In genomic region chr13:73224708-73225107, GRCh38 we compare ENCODE assay signal across 13 cellular contexts.
DNase-seq lines count a peak whose midpoint lies in the region; ATAC-seq, FAIRE-seq and TF ChIP-seq lines count a peak whose summit lies in the region.
"Had no signal": no experiment of that assay in that cellular context is flagged by ENCODE, and none has a peak within 500 bp of the region (broad histone marks: within the 10 kb centered on the region; RNA-seq: fewer than 3 reads in every experiment).

No MANE protein-coding gene starts in this region.

- 0% methylated on average over 1 of the region's 1 CpG for WGBS in GM12878 (ENCODE audit: insufficient coverage, insufficient replicate concordance, low lambda C conversion rate, missing lambda C conversion rate)

- no peak overlapping the region for H3K9ac ChIP-seq in GM12878 (ENCODE audit: control insufficient read depth, insufficient read depth, low read length)

- H3K4me1 Mint-ChIP-seq in activated naive CD8-positive, alpha-beta T cell treated with anti-CD3 and anti-CD28 coated beads, Interleukin-2, amount 10 ng/mL, durations not matched to agents 7 days and 5 days = peaks cover 33% of the 10 kb centered on the region
- peaks cover 27% of the 10 kb centered on the region for H3K4me1 Mint-ChIP-seq in activated naive CD8-positive, alpha-beta T cell treated with anti-CD3 and anti-CD28 coated beads for 36 hours
- H3K4me1 Mint-ChIP-seq: memory B cell had no signal

- no peak for DNase-seq in activated naive CD8-positive, alpha-beta T cell treated with anti-CD3 and anti-CD28 coated beads, Interleukin-2, amount 10 ng/mL, durations not matched to agents 7 days and 5 days
- no peak for DNase-seq in activated naive CD8-positive, alpha-beta T cell treated with anti-CD3 and anti-CD28 coated beads for 36 hours
- DNase-seq in NOMO-1 treated with dmso at 0.1 percent for 144 hours (lab: John Stamatoyannopoulos, UW; ENCODE audit: unreplicated experiment) = peak; percentile 8
- DNase-seq in GM12878 (ENCODE audit: low read depth, low spot score) = no peak
- no peak for DNase-seq in NCI-H128 (lab: John Stamatoyannopoulos, UW; ENCODE audit: unreplicated experiment)
- no peak for DNase-seq in HuH-7 (ENCODE audit: low spot score)
- DNase-seq in activated gamma-delta T cell (lab: John Stamatoyannopoulos, UW) = no peak
- no peak for DNase-seq in effector CD4-positive, alpha-beta T cell
- DNase-seq: GOT3, NCI-H526 treated with DMSO at 0.1 percent for 48 hours had no signal

- no peak overlapping the region for H3K4me2 ChIP-seq in GM12878 (ENCODE audit: control insufficient read depth, insufficient read depth)

- RAD21 ChIA-PET in GM12878 (lab: Charles Lee; ENCODE audit: unreplicated experiment) = no interaction called here

- in situ Hi-C loops in GM12878 (cut with MboI) = no loop called here

- H4K20me1 ChIP-seq in GM12878 (ENCODE audit: control insufficient read depth, insufficient read depth) = no peaks in the 10 kb centered on the region

- POLR2A ChIA-PET in activated naive CD8-positive, alpha-beta T cell treated with anti-CD3 and anti-CD28 coated beads, Interleukin-2, amount 10 ng/mL, durations not matched to agents 7 days and 5 days (lab: Charles Lee) = no interaction called here
- POLR2A ChIA-PET in GM12878 (lab: Charles Lee) = no interaction called here

- H3K27me3 Mint-ChIP-seq in activated naive CD8-positive, alpha-beta T cell treated with anti-CD3 and anti-CD28 coated beads, Interleukin-2, amount 10 ng/mL, durations not matched to agents 7 days and 5 days = peaks cover 5% of the 10 kb centered on the region
- no peaks in the 10 kb centered on the region for H3K27me3 Mint-ChIP-seq in activated naive CD8-positive, alpha-beta T cell treated with anti-CD3 and anti-CD28 coated beads for 36 hours
- H3K27me3 Mint-ChIP-seq: memory B cell had no signal

- no peak for TF ChIP-seq POLR2A in GM12878 (IDR thresholded peaks at IDR 0.05; ENCODE audit: low read depth, low read length)

- H3K9me3 Mint-ChIP-seq in activated naive CD8-positive, alpha-beta T cell treated with anti-CD3 and anti-CD28 coated beads, Interleukin-2, amount 10 ng/mL, durations not matched to agents 7 days and 5 days = no peaks in the 10 kb centered on the region
- no peaks in the 10 kb centered on the region for H3K9me3 Mint-ChIP-seq in activated naive CD8-positive, alpha-beta T cell treated with anti-CD3 and anti-CD28 coated beads for 36 hours

- H3K9me3 ChIP-seq in GM12878 (replicated peaks; ENCODE audit: control insufficient read depth, insufficient read depth, low read length) = no peaks in the 10 kb centered on the region
- H3K9me3 ChIP-seq: esophagus muscularis mucosa had no signal

- FAIRE-seq in GM12878 (lab: Jason Lieb, UNC) = no peak

- BruUV-seq in GM12878 (replicated peaks; lab: Mats Ljungman, UMichigan) = no TSS peak

- SMC1A ChIA-PET in GM12878 (lab: Charles Lee; ENCODE audit: uncharacterized antibody, unreplicated experiment) = no interaction called here

- no peak overlapping the region for H3K27ac ChIP-seq in GM12878 (ENCODE audit: control insufficient read depth, insufficient read depth)
- H3K27ac ChIP-seq: esophagus muscularis mucosa, SK-N-MC had no signal

- CTCF ChIA-PET in GM12878 (lab: Yijun Ruan, JAX) = no interaction called here

- ATAC-seq in activated naive CD8-positive, alpha-beta T cell treated with anti-CD3 and anti-CD28 coated beads, Interleukin-2, amount 10 ng/mL, durations not matched to agents 7 days and 5 days (ENCODE audit: low read depth) = peak; percentile 17
- no peak for ATAC-seq in GM12878

- H2AFZ ChIP-seq in GM12878 (ENCODE audit: control insufficient read depth, low read depth, low read length) = no peak overlapping the region

- no peak overlapping the region for H3K27ac Mint-ChIP-seq in activated naive CD8-positive, alpha-beta T cell treated with anti-CD3 and anti-CD28 coated beads, Interleukin-2, amount 10 ng/mL, durations not matched to agents 7 days and 5 days
- H3K27ac Mint-ChIP-seq in activated naive CD8-positive, alpha-beta T cell treated with anti-CD3 and anti-CD28 coated beads for 36 hours = no peak overlapping the region
- H3K27ac Mint-ChIP-seq: memory B cell had no signal

- no peaks in the 10 kb centered on the region for H3K36me3 ChIP-seq in GM12878 (ENCODE audit: control insufficient read depth in 2 of 2, insufficient read depth in 2 of 2, low read length in 1 of 2)
- H3K36me3 ChIP-seq: esophagus muscularis mucosa had no signal

- TF ChIP-seq CTCF in GM12878 (IDR thresholded peaks at IDR 0.05 in 2 of 3, conservative IDR thresholded peaks at IDR 0.05 in 1 of 3; ENCODE audit: control insufficient read depth in 2 of 3, extremely low read depth in 1 of 3, insufficient read depth in 1 of 3, low read depth in 3 of 3, low read length in 3 of 3) = no peak

- no peak overlapping the region for H3K4me3 Mint-ChIP-seq in activated naive CD8-positive, alpha-beta T cell treated with anti-CD3 and anti-CD28 coated beads, Interleukin-2, amount 10 ng/mL, durations not matched to agents 7 days and 5 days
- H3K4me3 Mint-ChIP-seq in activated naive CD8-positive, alpha-beta T cell treated with anti-CD3 and anti-CD28 coated beads for 36 hours = no peak overlapping the region
- H3K4me3 Mint-ChIP-seq: memory B cell had no signal

- no peak for TF ChIP-seq EP300 in GM12878 (IDR thresholded peaks at IDR 0.05; ENCODE audit: borderline replicate concordance in 1 of 2, control insufficient read depth in 1 of 2, low read depth in 2 of 2, low read length in 2 of 2)

- peaks cover 5% of the 10 kb centered on the region for H3K4me1 ChIP-seq in GM12878 (ENCODE audit: control insufficient read depth, insufficient read depth, low read length)
- H3K4me1 ChIP-seq: esophagus muscularis mucosa had no signal

- H3K79me2 ChIP-seq in GM12878 (ENCODE audit: control insufficient read depth, insufficient read depth, low read length) = no peaks in the 10 kb centered on the region

- TF ChIP-seq RAD21 in GM12878 (IDR thresholded peaks at IDR 0.05; ENCODE audit: insufficient read depth, low read depth, low read length) = no peak

- peaks cover 7% of the 10 kb centered on the region for H3K36me3 Mint-ChIP-seq in activated naive CD8-positive, alpha-beta T cell treated with anti-CD3 and anti-CD28 coated beads, Interleukin-2, amount 10 ng/mL, durations not matched to agents 7 days and 5 days
- no peaks in the 10 kb centered on the region for H3K36me3 Mint-ChIP-seq in activated naive CD8-positive, alpha-beta T cell treated with anti-CD3 and anti-CD28 coated beads for 36 hours
- H3K36me3 Mint-ChIP-seq: memory B cell had no signal

- no peaks in the 10 kb centered on the region; a peak in 1 of 4 replicates for H3K27me3 ChIP-seq in GM12878 (replicated peaks in 1 of 2; ENCODE audit: control insufficient read depth in 2 of 2, insufficient read depth in 2 of 2, low read length in 1 of 2)
- H3K27me3 ChIP-seq: esophagus muscularis mucosa had no signal

- intact Hi-C loops in GM12878 (cut with micrococcal nuclease; ENCODE audit: unreplicated experiment) = loop anchor here (10.0 kb wide), 1 partner anchor 480 kb away; no protein-coding TSS in a partner anchor

- no peak overlapping the region for H3K4me3 ChIP-seq in GM12878
- H3K4me3 ChIP-seq: esophagus muscularis mucosa, SK-N-MC had no signal

TF ChIP-seq in GM12878, 131 proteins besides CTCF, POLR2A, EP300 and RAD21:
- peak; percentile 57 for TF ChIP-seq RUNX3 (IDR thresholded peaks at IDR 0.05; ENCODE audit: low read length)
- TF ChIP-seq PAX8 (IDR thresholded peaks at IDR 0.05) = no peak
